1 cellular context compared by ENCODE assay signal in the genomic region with DNA sequence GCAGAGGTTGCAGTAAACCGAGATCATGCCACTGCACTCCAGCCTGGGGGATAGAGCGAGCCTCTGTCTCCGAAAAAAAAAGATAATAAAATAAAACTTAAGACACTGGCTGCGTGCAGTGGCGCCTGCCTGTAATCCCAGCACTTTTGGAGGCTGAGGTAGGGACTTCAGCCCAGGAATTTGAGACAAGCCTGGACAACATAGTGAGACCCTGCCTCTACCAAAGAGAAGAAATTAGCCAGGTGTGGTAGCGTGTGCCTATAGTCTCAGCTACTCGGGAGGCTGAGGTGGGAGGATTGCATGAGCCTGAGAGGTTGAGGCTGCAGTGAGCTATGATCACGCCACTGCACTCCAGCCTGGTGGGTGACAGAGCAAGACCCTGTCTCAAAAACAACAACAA.
A peak's percentile ranks its signal among the peaks of the same experiment; 100 is the strongest.
TF ChIP-seq lines count a peak whose summit lies in the region.

No MANE protein-coding gene starts in this region.

TF ChIP-seq in HepG2, 621 proteins besides CTCF, POLR2A, EP300 and RAD21 (continues in another document):
- TF ChIP-seq ADNP (CRISPR knock-in tag; IDR thresholded peaks at IDR 0.05): no peak
- peak; percentile 25; the same call in 1 of the 2 replicates for TF ChIP-seq RCOR2 (CRISPR knock-in tag; IDR thresholded peaks at IDR 0.05)
- no peak for TF ChIP-seq NFKB2 (CRISPR knock-in tag; IDR thresholded peaks at IDR 0.05; ENCODE audit: borderline replicate concordance)
- no peak for TF ChIP-seq SMYD3 (CRISPR knock-in tag; IDR thresholded peaks at IDR 0.05)
- TF ChIP-seq ZC3H4 (CRISPR knock-in tag; IDR thresholded peaks at IDR 0.05; ENCODE audit: borderline replicate concordance): no peak
- TF ChIP-seq, protein P1, sequence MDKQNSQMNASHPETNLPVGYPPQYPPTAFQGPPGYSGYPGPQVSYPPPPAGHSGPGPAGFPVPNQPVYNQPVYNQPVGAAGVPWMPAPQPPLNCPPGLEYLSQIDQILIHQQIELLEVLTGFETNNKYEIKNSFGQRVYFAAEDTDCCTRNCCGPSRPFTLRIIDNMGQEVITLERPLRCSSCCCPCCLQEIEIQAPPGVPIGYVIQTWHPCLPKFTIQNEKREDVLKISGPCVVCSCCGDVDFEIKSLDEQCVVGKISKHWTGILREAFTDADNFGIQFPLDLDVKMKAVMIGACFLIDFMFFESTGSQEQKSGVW (CRISPR knock-in tag; IDR thresholded peaks at IDR 0.05; ENCODE audit: borderline replicate concordance): no peak
- TF ChIP-seq KAT7 (CRISPR knock-in tag; IDR thresholded peaks at IDR 0.05; ENCODE audit: borderline replicate concordance): no peak
- no peak for TF ChIP-seq ZNF609 (CRISPR knock-in tag; IDR thresholded peaks at IDR 0.05; ENCODE audit: borderline replicate concordance)
- TF ChIP-seq, protein P2, sequence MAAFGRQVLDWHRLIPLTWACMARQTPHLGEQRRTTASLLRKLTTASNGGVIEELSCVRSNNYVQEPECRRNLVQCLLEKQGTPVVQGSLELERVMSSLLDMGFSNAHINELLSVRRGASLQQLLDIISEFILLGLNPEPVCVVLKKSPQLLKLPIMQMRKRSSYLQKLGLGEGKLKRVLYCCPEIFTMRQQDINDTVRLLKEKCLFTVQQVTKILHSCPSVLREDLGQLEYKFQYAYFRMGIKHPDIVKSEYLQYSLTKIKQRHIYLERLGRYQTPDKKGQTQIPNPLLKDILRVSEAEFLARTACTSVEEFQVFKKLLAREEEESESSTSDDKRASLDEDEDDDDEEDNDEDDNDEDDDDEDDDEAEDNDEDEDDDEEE (CRISPR knock-in tag; IDR thresholded peaks at IDR 0.05): no peak
- TF ChIP-seq SP2 (CRISPR knock-in tag; IDR thresholded peaks at IDR 0.05): no peak
- no peak for TF ChIP-seq ZNF563 (CRISPR knock-in tag; IDR thresholded peaks at IDR 0.05)
- no peak for TF ChIP-seq FOXK1 (CRISPR knock-in tag; IDR thresholded peaks at IDR 0.05; ENCODE audit: borderline replicate concordance, low read depth)
- no peak for TF ChIP-seq TAF15 (IDR thresholded peaks at IDR 0.05; ENCODE audit: low read depth, low read length, poor library complexity, severe bottlenecking)
- no peak for TF ChIP-seq ZNF138 (CRISPR knock-in tag; IDR thresholded peaks at IDR 0.05; ENCODE audit: low read depth)
- TF ChIP-seq KDM2A (CRISPR knock-in tag; IDR thresholded peaks at IDR 0.05; ENCODE audit: borderline replicate concordance, low read depth): peak; percentile 28; the same call in 1 of the 2 replicates
- no peak for TF ChIP-seq ISX (CRISPR knock-in tag; conservative IDR thresholded peaks at IDR 0.05)
- TF ChIP-seq ZNF75D (CRISPR knock-in tag; IDR thresholded peaks at IDR 0.05; ENCODE audit: borderline replicate concordance): no peak
- no peak for TF ChIP-seq ZNF326 (CRISPR knock-in tag; IDR thresholded peaks at IDR 0.05; ENCODE audit: borderline replicate concordance)
- TF ChIP-seq POLR2AphosphoS2 (IDR thresholded peaks at IDR 0.05; ENCODE audit: low read depth, low read length): no peak
- TF ChIP-seq ZNF737 (CRISPR knock-in tag; IDR thresholded peaks at IDR 0.05; ENCODE audit: borderline replicate concordance): no peak
- no peak for TF ChIP-seq ZBTB7A (CRISPR knock-in tag; IDR thresholded peaks at IDR 0.05)
- TF ChIP-seq ZNF678 (CRISPR knock-in tag; IDR thresholded peaks at IDR 0.05): no peak
- no peak for TF ChIP-seq CBFB (CRISPR knock-in tag; IDR thresholded peaks at IDR 0.05)
- no peak for TF ChIP-seq ZFAT (CRISPR knock-in tag; conservative IDR thresholded peaks at IDR 0.05)
- TF ChIP-seq ZNF17 (CRISPR knock-in tag; IDR thresholded peaks at IDR 0.05): no peak
- TF ChIP-seq ZNF772 (CRISPR knock-in tag; IDR thresholded peaks at IDR 0.05): no peak
- 0 out of 2 replicates have a peak, but pooled peaks have one; percentile 20 for TF ChIP-seq RXRA (CRISPR knock-in tag; IDR thresholded peaks at IDR 0.05)
- no peak for TF ChIP-seq ZNF720 (CRISPR knock-in tag; IDR thresholded peaks at IDR 0.05)
- no peak; the same call in 1 of the 2 replicates for TF ChIP-seq SAP130 (CRISPR knock-in tag; IDR thresholded peaks at IDR 0.05; ENCODE audit: low read depth)
- TF ChIP-seq FOSL1 (CRISPR knock-in tag; IDR thresholded peaks at IDR 0.05; ENCODE audit: borderline replicate concordance): no peak
- no peak for TF ChIP-seq ZNF740 (CRISPR knock-in tag; IDR thresholded peaks at IDR 0.05)
- TF ChIP-seq, protein P3, sequence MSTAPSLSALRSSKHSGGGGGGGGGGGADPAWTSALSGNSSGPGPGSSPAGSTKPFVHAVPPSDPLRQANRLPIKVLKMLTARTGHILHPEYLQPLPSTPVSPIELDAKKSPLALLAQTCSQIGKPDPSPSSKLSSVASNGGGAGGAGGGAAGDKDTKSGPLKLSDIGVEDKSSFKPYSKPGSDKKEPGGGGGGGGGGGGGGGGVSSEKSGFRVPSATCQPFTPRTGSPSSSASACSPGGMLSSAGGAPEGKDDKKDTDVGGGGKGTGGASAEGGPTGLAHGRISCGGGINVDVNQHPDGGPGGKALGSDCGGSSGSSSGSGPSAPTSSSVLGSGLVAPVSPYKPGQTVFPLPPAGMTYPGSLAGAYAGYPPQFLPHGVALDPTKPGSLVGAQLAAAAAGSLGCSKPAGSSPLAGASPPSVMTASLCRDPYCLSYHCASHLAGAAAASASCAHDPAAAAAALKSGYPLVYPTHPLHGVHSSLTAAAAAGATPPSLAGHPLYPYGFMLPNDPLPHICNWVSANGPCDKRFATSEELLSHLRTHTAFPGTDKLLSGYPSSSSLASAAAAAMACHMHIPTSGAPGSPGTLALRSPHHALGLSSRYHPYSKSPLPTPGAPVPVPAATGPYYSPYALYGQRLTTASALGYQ (CRISPR knock-in tag; IDR thresholded peaks at IDR 0.05): no peak
- no peak for TF ChIP-seq TAF1 (CRISPR knock-in tag; IDR thresholded peaks at IDR 0.05)
- no peak for TF ChIP-seq ZNF331 (CRISPR knock-in tag; IDR thresholded peaks at IDR 0.05)
- TF ChIP-seq ZBTB7B (CRISPR knock-in tag; IDR thresholded peaks at IDR 0.05): peak; percentile 30; the same call in 1 of the 2 replicates
- no peak for TF ChIP-seq ZNF468 (CRISPR knock-in tag; IDR thresholded peaks at IDR 0.05)
- no peak for TF ChIP-seq CBX2 (IDR thresholded peaks at IDR 0.05; ENCODE audit: low read depth, low read length)
- TF ChIP-seq CBX2 (CRISPR knock-in tag; IDR thresholded peaks at IDR 0.05; ENCODE audit: low read depth): no peak
- TF ChIP-seq ZNF101 (CRISPR knock-in tag; IDR thresholded peaks at IDR 0.05; ENCODE audit: borderline replicate concordance, low read depth): no peak
- no peak for TF ChIP-seq TFDP1 (CRISPR knock-in tag; IDR thresholded peaks at IDR 0.05; ENCODE audit: borderline replicate concordance)
- TF ChIP-seq ZNF839 (CRISPR knock-in tag; IDR thresholded peaks at IDR 0.05; ENCODE audit: borderline replicate concordance): no peak
- 0 out of 4 replicates have a peak, but pooled peaks of 1 of the 2 experiments have one; percentile 9 for TF ChIP-seq HMGXB4 (CRISPR knock-in tag; IDR thresholded peaks at IDR 0.05; ENCODE audit: borderline replicate concordance in 1 of 2, low read depth in 1 of 2)
- no peak for TF ChIP-seq TBX2 (CRISPR knock-in tag; IDR thresholded peaks at IDR 0.05; ENCODE audit: borderline replicate concordance)
- no peak for TF ChIP-seq ZBTB38 (CRISPR knock-in tag; IDR thresholded peaks at IDR 0.05)
- TF ChIP-seq HNRNPUL1 (IDR thresholded peaks at IDR 0.05; ENCODE audit: low read depth, low read length): no peak
- TF ChIP-seq ZNF121 (CRISPR knock-in tag; IDR thresholded peaks at IDR 0.05): peak; percentile 86
- no peak for TF ChIP-seq HIVEP1 (CRISPR knock-in tag; IDR thresholded peaks at IDR 0.05)
- TF ChIP-seq ZNF3 (CRISPR knock-in tag; IDR thresholded peaks at IDR 0.05): no peak
- no peak for TF ChIP-seq MAFF (IDR thresholded peaks at IDR 0.05; ENCODE audit: low read depth, low read length)
- no peak for TF ChIP-seq ZNF703 (CRISPR knock-in tag; IDR thresholded peaks at IDR 0.05; ENCODE audit: borderline replicate concordance)
- TF ChIP-seq ZZZ3 (CRISPR knock-in tag; IDR thresholded peaks at IDR 0.05; ENCODE audit: borderline replicate concordance): 0 out of 2 replicates have a peak, but pooled peaks have one; percentile 23
- TF ChIP-seq NR2F6 (IDR thresholded peaks at IDR 0.05): no peak
- no peak for TF ChIP-seq NR2F6 (CRISPR knock-in tag; IDR thresholded peaks at IDR 0.05)
- 0 out of 2 replicates have a peak, but pooled peaks have one; percentile 18 for TF ChIP-seq ZFY (CRISPR knock-in tag; IDR thresholded peaks at IDR 0.05)
- no peak for TF ChIP-seq ZNF136 (CRISPR knock-in tag; IDR thresholded peaks at IDR 0.05; ENCODE audit: low read depth)
- TF ChIP-seq, protein P4, sequence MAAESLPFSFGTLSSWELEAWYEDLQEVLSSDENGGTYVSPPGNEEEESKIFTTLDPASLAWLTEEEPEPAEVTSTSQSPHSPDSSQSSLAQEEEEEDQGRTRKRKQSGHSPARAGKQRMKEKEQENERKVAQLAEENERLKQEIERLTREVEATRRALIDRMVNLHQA (CRISPR knock-in tag; IDR thresholded peaks at IDR 0.05): no peak
- TF ChIP-seq SALL1 (CRISPR knock-in tag; IDR thresholded peaks at IDR 0.05): no peak
- TF ChIP-seq KDM6A (CRISPR knock-in tag; IDR thresholded peaks at IDR 0.05; ENCODE audit: low read depth): no peak
- no peak for TF ChIP-seq ZFYVE20 (CRISPR knock-in tag; IDR thresholded peaks at IDR 0.05; ENCODE audit: borderline replicate concordance, low read depth)
- TF ChIP-seq ATF2 (CRISPR knock-in tag; IDR thresholded peaks at IDR 0.05): no peak
- TF ChIP-seq, protein P5, sequence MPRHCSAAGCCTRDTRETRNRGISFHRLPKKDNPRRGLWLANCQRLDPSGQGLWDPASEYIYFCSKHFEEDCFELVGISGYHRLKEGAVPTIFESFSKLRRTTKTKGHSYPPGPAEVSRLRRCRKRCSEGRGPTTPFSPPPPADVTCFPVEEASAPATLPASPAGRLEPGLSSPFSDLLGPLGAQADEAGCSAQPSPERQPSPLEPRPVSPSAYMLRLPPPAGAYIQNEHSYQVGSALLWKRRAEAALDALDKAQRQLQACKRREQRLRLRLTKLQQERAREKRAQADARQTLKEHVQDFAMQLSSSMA (CRISPR knock-in tag; IDR thresholded peaks at IDR 0.05): no peak
- no peak for TF ChIP-seq ZSCAN9 (CRISPR knock-in tag; IDR thresholded peaks at IDR 0.05; ENCODE audit: borderline replicate concordance)
